Comparison of ENCODE assay signal across 6 cellular contexts in the genomic region with DNA sequence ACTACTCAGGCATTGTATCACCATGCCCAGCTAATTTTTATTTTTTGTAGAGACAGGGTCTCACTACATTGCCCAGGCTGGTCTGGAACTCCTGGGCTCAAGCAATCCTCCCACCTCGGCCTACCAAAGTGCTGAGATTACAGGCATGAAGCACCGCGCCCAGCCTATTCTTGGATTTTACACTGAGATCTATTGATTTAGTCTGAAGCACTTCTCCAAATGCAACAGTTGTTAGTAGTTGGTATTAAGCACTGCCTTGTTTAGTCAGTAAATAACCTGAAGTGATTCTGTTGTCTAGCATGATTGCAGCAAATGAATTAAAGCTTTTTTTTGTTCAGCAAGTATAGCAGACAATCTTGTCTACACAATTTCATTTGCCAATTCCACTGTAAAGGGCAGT.
"Had no signal": no experiment of that assay in that cellular context is flagged by ENCODE, and none has a peak within 500 bp of the region (broad histone marks: within the 10 kb centered on the region; RNA-seq: fewer than 3 reads in every experiment).

No MANE protein-coding gene starts in this region.

- DNase-seq: H7, IMR-90 had no signal

- H3K36me3 ChIP-seq: HAP-1 had no signal

- H3K4me1 ChIP-seq: HAP-1 had no signal

- H3K9me3 ChIP-seq: HAP-1 had no signal

- ATAC-seq: GM23338, HCT116, K562 had no signal

- H3K4me3 ChIP-seq: GM23338, HAP-1, K562 had no signal
